In genomic region chr1:39871043-39871442, GRCh38 we compare ENCODE assay signal across 1 cellular context. TPM values are rescaled to one million over a fixed set of nuclear protein-coding genes. Genes with fewer than 3 reads are reported as not detected.
"Had no signal": no experiment of that assay in that cellular context is flagged by ENCODE, and none has a peak within 500 bp of the region (broad histone marks: within the 10 kb centered on the region; RNA-seq: fewer than 3 reads in every experiment).

No MANE protein-coding gene starts in this region.

RNA-seq across cellular contexts. Expression of gene MYCL, which starts 30.7 kb away (rescaled TPM):
- total RNA-seq: fibroblast of villous mesenchyme had no signal
